In the genomic region with DNA sequence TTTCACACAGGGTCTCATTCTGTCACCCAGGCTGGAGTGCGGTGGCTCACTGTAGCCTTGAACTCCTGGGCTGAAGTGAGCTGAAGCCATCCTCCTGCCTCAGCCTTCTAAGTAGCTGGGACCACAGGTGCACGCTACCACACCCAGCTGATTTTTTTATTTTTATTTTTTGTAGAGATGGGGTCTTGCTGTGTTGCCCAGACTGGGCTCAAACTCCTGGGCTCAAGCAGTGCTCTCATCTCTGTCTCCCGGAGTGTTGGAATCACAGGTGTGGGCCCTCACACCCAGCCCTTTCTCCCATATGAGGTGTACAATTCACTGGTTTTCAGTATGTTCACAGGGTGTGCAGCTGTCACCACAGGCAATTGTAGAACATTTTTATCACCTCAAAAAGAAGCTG, we compare ENCODE assay signal across 18 cellular contexts.
"Had no signal": no experiment of that assay in that cellular context is flagged by ENCODE, and none has a peak within 500 bp of the region (broad histone marks: within the 10 kb centered on the region; RNA-seq: fewer than 3 reads in every experiment).

No MANE protein-coding gene starts in this region.

- H3K9me3 Mint-ChIP-seq: activated T-helper 17 cell treated with anti-CD3 and anti-CD28 coated beads, Interleukin-2, amount 50 U/mL, for 72 hours; stimulated activated naive B cell treated with anti-CD40 and anti-IgM and Interleukin-4, amounts not matched to agents 10 μg/mL and 1 μg/mL and 100 μg/mL, for 72 hours had no signal

- H3K9me3 ChIP-seq: gastroesophageal sphincter, heart right ventricle, lower lobe of right lung, pancreas, tibial nerve, uterus had no signal

- H3K27ac ChIP-seq: cardiac muscle cell, dorsolateral prefrontal cortex, heart right ventricle, lower lobe of right lung, pancreas, tibial nerve, uterus, WERI-Rb-1 had no signal

- DNase-seq: activated CD4-positive, alpha-beta T cell treated with anti-CD3 and anti-CD28 coated beads, Interleukin-2, amount 50 U/mL, for 1 hour; activated CD8-positive, alpha-beta memory T cell treated with anti-CD3 and anti-CD28 coated beads for 24 hours; activated naive CD4-positive, alpha-beta T cell treated with Interleukin-2 at 50 U/mL for 16 hours; erythroblast; heart right ventricle; lower lobe of right lung; stimulated activated CD4-positive, alpha-beta T cell treated with anti-CD3 and anti-CD28 coated beads, Interleukin-4, amount 100 ng/mL, for 1 hour; stimulated activated naive B cell treated with anti-CD40 and anti-IgM and Interleukin-4, amounts not matched to agents 10 μg/mL and 1 μg/mL and 100 μg/mL, for 72 hours; SW 1271; WERI-Rb-1 had no signal

- ATAC-seq: activated T-helper 17 cell treated with anti-CD3 and anti-CD28 coated beads, Interleukin-2, amount 50 U/mL, for 72 hours; gastroesophageal sphincter; heart right ventricle; left colon; lower lobe of right lung; pancreas; stimulated activated naive B cell treated with anti-CD40 and anti-IgM and Interleukin-4, amounts not matched to agents 10 μg/mL and 1 μg/mL and 100 μg/mL, for 72 hours had no signal

- H3K27ac Mint-ChIP-seq: activated T-helper 17 cell treated with anti-CD3 and anti-CD28 coated beads, Interleukin-2, amount 50 U/mL, for 72 hours had no signal

- H3K4me3 Mint-ChIP-seq: activated T-helper 17 cell treated with anti-CD3 and anti-CD28 coated beads, Interleukin-2, amount 50 U/mL, for 72 hours had no signal

- H3K27me3 Mint-ChIP-seq: activated T-helper 17 cell treated with anti-CD3 and anti-CD28 coated beads, Interleukin-2, amount 50 U/mL, for 72 hours; stimulated activated naive B cell treated with anti-CD40 and anti-IgM and Interleukin-4, amounts not matched to agents 10 μg/mL and 1 μg/mL and 100 μg/mL, for 72 hours had no signal

- H3K4me3 ChIP-seq: cardiac muscle cell, dorsolateral prefrontal cortex, heart right ventricle, lower lobe of right lung, pancreas, tibial nerve, uterus had no signal

- H3K27me3 ChIP-seq: cardiac muscle cell, dorsolateral prefrontal cortex, gastroesophageal sphincter, heart right ventricle, pancreas, tibial nerve, uterus had no signal

- H3K36me3 ChIP-seq: cardiac muscle cell, gastroesophageal sphincter, lower lobe of right lung, pancreas, tibial nerve, uterus, WERI-Rb-1 had no signal
